9 cellular contexts compared by ENCODE assay signal in the genomic region with DNA sequence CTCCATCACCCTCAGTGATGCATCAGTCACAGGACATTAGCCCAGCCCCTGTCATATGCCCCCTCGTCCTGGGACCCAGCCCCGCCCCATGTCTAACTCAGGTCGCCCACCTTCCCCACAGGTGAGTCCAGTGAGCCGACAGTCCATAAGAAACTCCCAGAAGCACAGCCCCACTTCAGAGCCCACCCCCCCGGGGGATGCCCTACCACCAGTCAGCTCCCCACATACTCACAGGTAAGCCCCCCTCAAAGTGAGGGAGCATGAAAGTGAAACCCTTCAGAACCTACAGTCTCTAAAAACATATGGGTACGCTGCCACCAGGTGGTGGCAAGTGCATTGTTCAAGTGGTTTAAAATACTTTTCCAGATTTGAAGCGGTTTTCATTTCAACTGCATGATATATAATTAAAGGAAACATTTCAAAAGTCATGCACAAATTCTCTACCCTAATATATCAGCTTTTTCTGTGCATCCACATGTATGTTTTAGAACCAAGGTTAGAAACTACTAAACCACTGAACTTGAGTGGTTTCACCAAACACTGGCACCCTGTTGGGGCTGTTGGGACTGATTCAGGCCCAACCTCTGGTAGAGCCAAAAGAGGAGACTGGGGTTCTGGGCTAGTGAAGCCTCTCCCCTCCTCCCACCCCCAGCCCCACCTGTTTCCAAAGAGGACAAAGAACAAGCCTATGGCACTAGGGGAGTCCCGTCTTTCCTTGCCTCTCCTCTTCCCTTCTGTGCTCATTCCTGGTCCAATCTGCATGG. TPM values are rescaled to one million over a fixed set of nuclear protein-coding genes. Genes with fewer than 3 reads are reported as not detected.
DNase-seq lines count a peak whose midpoint lies in the region; ATAC-seq and TF ChIP-seq lines count a peak whose summit lies in the region.
"Had no signal": no experiment of that assay in that cellular context is flagged by ENCODE, and none has a peak within 500 bp of the region (broad histone marks: within the 10 kb centered on the region; RNA-seq: fewer than 3 reads in every experiment).

No MANE protein-coding gene starts in this region.

- no peaks in the 10 kb centered on the region for H3K36me3 ChIP-seq in CD8-positive, alpha-beta memory T cell (ENCODE audit: insufficient read depth, low read length)
- H3K36me3 ChIP-seq in HEK293 (ENCODE audit: control insufficient read depth in 2 of 2, insufficient read depth in 1 of 2, low read length in 2 of 2) (no peaks in the 10 kb centered on the region), left lung (peaks cover 0 to 12% of the 10 kb centered on the region in 2 donors), tibial nerve (peaks cover 0 to 19% (median 0%) of the 10 kb centered on the region in 3 donors)
- H3K36me3 ChIP-seq: SJSA1 had no signal

- peak overlapping the region; percentile 57 to 92 (median 84) for H3K4me3 Mint-ChIP-seq in CD8-positive, alpha-beta memory T cell
- peak overlapping the region in 1 of 5 experiments; percentile 65 for H3K4me3 Mint-ChIP-seq in brain

- peaks cover 7 to 41% (median 11%) of the 10 kb centered on the region in 3 donors for H3K4me1 Mint-ChIP-seq in CD8-positive, alpha-beta memory T cell
- H3K4me1 Mint-ChIP-seq in brain = peaks cover 8% of the 10 kb centered on the region

- H3K9me3 Mint-ChIP-seq in CD8-positive, alpha-beta memory T cell = no peaks in the 10 kb centered on the region
- H3K9me3 Mint-ChIP-seq in brain = peaks cover 0 to 2% (median 0%) of the 10 kb centered on the region in 5 experiments

- POLR2A ChIA-PET in CD8-positive, alpha-beta memory T cell (lab: Charles Lee) = interaction anchor here (0.6 to 1.7 kb wide), 4 partner anchors 9 to 83 kb away, joined by 3 to 4 read pairs (median 4); partner anchors contain the start of gene TMEM80
- POLR2A ChIA-PET in HEK293 (lab: Yijun Ruan, JAX) = interaction anchor here (0.6 to 3.2 kb wide), 5 partner anchors 11 to 43 kb away, joined by 3 to 16 read pairs (median 4); partner anchors contain the start of gene TMEM80

- peaks cover 7 to 22% of the 10 kb centered on the region in 2 donors for H3K27me3 Mint-ChIP-seq in CD8-positive, alpha-beta memory T cell
- H3K27me3 Mint-ChIP-seq in brain = peaks cover 65% of the 10 kb centered on the region

- no peak overlapping the region for H3K4me3 ChIP-seq in CD8-positive, alpha-beta memory T cell (ENCODE audit: low read length)
- H3K4me3 ChIP-seq in HEK293 (ENCODE audit: low read depth, low read length) (no peak overlapping the region), left lung (no peak overlapping the region), tibial nerve (no peak overlapping the region)
- H3K4me3 ChIP-seq: SJSA1 had no signal

- CTCF ChIA-PET in CD8-positive, alpha-beta memory T cell (lab: Charles Lee) = interaction anchor here (0.6 to 7.4 kb wide), 21 partner anchors 12 to 511 kb away, joined by 3 to 69 read pairs (median 4); partner anchors contain the start of genes DEAF1, LMNTD2 and TMEM80
- CTCF ChIA-PET in HEK293 (lab: Yijun Ruan, JAX) = interaction anchor here (0.5 to 3.8 kb wide), 18 partner anchors 8 to 272 kb away, joined by 3 to 28 read pairs (median 4); partner anchors contain the start of genes DEAF1, EPS8L2 and TMEM80

- peak overlapping the region in 6 of 8 donors; percentile 1 to 91 (median 77) for H3K27ac Mint-ChIP-seq in CD8-positive, alpha-beta memory T cell
- peak overlapping the region in 2 of 5 experiments; percentile 69 to 79 for H3K27ac Mint-ChIP-seq in brain

- peaks cover 37% of the 10 kb centered on the region for H3K4me1 ChIP-seq in CD8-positive, alpha-beta memory T cell (ENCODE audit: insufficient read depth, low read length)
- no peaks in the 10 kb centered on the region; the same call in 1 of the 2 replicates for H3K4me1 ChIP-seq in HEK293 (ENCODE audit: control insufficient read depth, insufficient read depth, low read length)
- H3K4me1 ChIP-seq in left lung = peaks cover 3 to 55% of the 10 kb centered on the region in 2 donors
- H3K4me1 ChIP-seq in tibial nerve = peaks cover 0 to 60% (median 38%) of the 10 kb centered on the region in 4 donors
- H3K4me1 ChIP-seq: SJSA1 had no signal

- intact Hi-C loops in left lung (cut with DNase I) = no loop called here

- peak in 1 of 2 donors; percentile 15 for TF ChIP-seq EP300 in tibial nerve (IDR thresholded peaks at IDR 0.05)

- no peaks in the 10 kb centered on the region for H3K36me3 Mint-ChIP-seq in CD8-positive, alpha-beta memory T cell
- H3K36me3 Mint-ChIP-seq in brain = no peaks in the 10 kb centered on the region

- peak in 3 of 5 donors; percentile 50 to 74 (median 69) for DNase-seq in CD8-positive, alpha-beta memory T cell
- DNase-seq in SHP77 treated with DMSO at 0.1 percent for 48 hours (lab: John Stamatoyannopoulos, UW) = peak; percentile 8
- no peak for DNase-seq in left lung
- peak in 1 of 2 donors; percentile 61 for DNase-seq in tibial nerve (ENCODE audit: low spot score in 2 of 2)

- H3K27ac ChIP-seq in CD8-positive, alpha-beta memory T cell (ENCODE audit: low read depth, low read length) = no peak overlapping the region
- no peak overlapping the region for H3K27ac ChIP-seq in HEK293 (ENCODE audit: extremely low read depth, low read depth, low read length)
- no peak overlapping the region for H3K27ac ChIP-seq in left lung
- H3K27ac ChIP-seq in tibial nerve = no peak overlapping the region
- H3K27ac ChIP-seq: SJSA1 had no signal

- H3K27me3 ChIP-seq in CD8-positive, alpha-beta memory T cell (ENCODE audit: insufficient read depth, low read length, poor library complexity, severe bottlenecking) = peaks cover 19% of the 10 kb centered on the region
- peaks cover 35 to 91% of the 10 kb centered on the region in 2 donors for H3K27me3 ChIP-seq in left lung
- H3K27me3 ChIP-seq in tibial nerve = peaks cover 0 to 50% of the 10 kb centered on the region in 2 donors

- TF ChIP-seq CTCF in HEK293 (tag by site-specific recombination; IDR thresholded peaks at IDR 0.05) (no peak), brain (conservative IDR thresholded peaks at IDR 0.05) (peak; percentile 46 to 54), left lung (IDR thresholded peaks at IDR 0.05) (peak; percentile 46 to 57), tibial nerve (IDR thresholded peaks at IDR 0.05) (peak; percentile 45 to 72 (median 58))

- no peak for TF ChIP-seq POLR2A in tibial nerve (IDR thresholded peaks at IDR 0.05)

- ATAC-seq in left lung (no peak), HG02840 (IDR thresholded peaks at IDR 0.05; ENCODE audit: low FRiP score, unreplicated experiment) (no peak), HG02588 (IDR thresholded peaks at IDR 0.05; ENCODE audit: unreplicated experiment) (no peak)

- 53 to 54% methylated on average over 3 to 8 of the region's 8 CpGs for WGBS in tibial nerve, 2 donors

- H3K9me3 ChIP-seq in CD8-positive, alpha-beta memory T cell (ENCODE audit: low read length) = no peaks in the 10 kb centered on the region
- H3K9me3 ChIP-seq in HEK293 (ENCODE audit: control insufficient read depth, insufficient read depth, low read depth, low read length) = no peaks in the 10 kb centered on the region
- no peaks in the 10 kb centered on the region for H3K9me3 ChIP-seq in left lung
- no peaks in the 10 kb centered on the region for H3K9me3 ChIP-seq in tibial nerve
- H3K9me3 ChIP-seq: SJSA1 had no signal

TF ChIP-seq in HEK293, 187 proteins besides CTCF, POLR2A, EP300 and RAD21:
- TF ChIP-seq ZNF324 (tag by site-specific recombination; IDR thresholded peaks at IDR 0.05) (no peak), ZNF391 (tag by site-specific recombination; IDR thresholded peaks at IDR 0.05; ENCODE audit: borderline replicate concordance, low read depth) (peak; percentile 100), ZNF571 (tag by site-specific recombination; IDR thresholded peaks at IDR 0.05) (no peak), ZFP3 (tag by site-specific recombination; IDR thresholded peaks at IDR 0.05; ENCODE audit: low read depth) (no peak), ZNF292 (tag by site-specific recombination; IDR thresholded peaks at IDR 0.05; ENCODE audit: borderline replicate concordance, low read depth) (no peak), ZNF654 (tag by site-specific recombination; IDR thresholded peaks at IDR 0.05; ENCODE audit: low read depth) (peak; percentile 57), ZNF560 (tag by site-specific recombination; IDR thresholded peaks at IDR 0.05; ENCODE audit: borderline replicate concordance) (no peak), ZEB2 (tag by site-specific recombination; IDR thresholded peaks at IDR 0.05) (0 out of 2 replicates have a peak, but pooled peaks have one; percentile 27), SETDB1 (IDR thresholded peaks at IDR 0.05; ENCODE audit: insufficient read length, low read length) (no peak)

RNA-seq across cellular contexts. Expression of gene EPS8L2, which starts 17.3 kb away (rescaled TPM):
- total RNA-seq in CD8-positive, alpha-beta memory T cell = 1 to 10 TPM; 7.0 to 7.8 TPM
- 22.9 TPM for polyA plus RNA-seq in CD8-positive, alpha-beta memory T cell
- polyA plus RNA-seq in brain (ENCODE audit: insufficient read depth, low read depth, low replicate concordance) = 9.5 TPM
- total RNA-seq in left lung (100 to 1,000 TPM; 114 to 190 TPM), tibial nerve (10 to 100 TPM; 29.1 to 48.0 (median 32.7) TPM)
- total RNA-seq: SJSA1 had no signal

RNA-seq across cellular contexts. Expression of gene TALDO1, which starts 24.0 kb away (rescaled TPM):
- 100 to 1,000 TPM; 245 to 246 TPM for total RNA-seq in CD8-positive, alpha-beta memory T cell
- 184 TPM for polyA plus RNA-seq in CD8-positive, alpha-beta memory T cell
- 182 TPM for polyA plus RNA-seq in brain (ENCODE audit: insufficient read depth, low read depth, low replicate concordance)
- total RNA-seq in left lung (100 to 1,000 TPM; 206 to 322 TPM), tibial nerve (100 to 1,000 TPM; 203 to 323 (median 241) TPM)

RNA-seq across cellular contexts. Expression of gene TMEM80, which starts 27.7 kb away (rescaled TPM):
- 10 to 100 TPM; 10.3 to 13.4 TPM for total RNA-seq in CD8-positive, alpha-beta memory T cell
- 27.8 TPM for polyA plus RNA-seq in CD8-positive, alpha-beta memory T cell
- 15.6 TPM for polyA plus RNA-seq in brain (ENCODE audit: insufficient read depth, low read depth, low replicate concordance)
- 10 to 100 TPM; 23.6 to 25.2 TPM for total RNA-seq in left lung
- 10 to 100 TPM; 15.3 to 43.9 (median 38.1) TPM for total RNA-seq in tibial nerve

RNA-seq across cellular contexts. Expression of gene DEAF1, which starts 28.3 kb away (rescaled TPM):
- total RNA-seq in CD8-positive, alpha-beta memory T cell = 10 to 100 TPM; 52.1 to 54.6 TPM
- 36.3 TPM for polyA plus RNA-seq in CD8-positive, alpha-beta memory T cell
- 88.5 TPM for polyA plus RNA-seq in brain (ENCODE audit: insufficient read depth, low read depth, low replicate concordance)
- total RNA-seq in left lung (10 to 100 TPM; 28.3 to 28.6 TPM), tibial nerve (10 to 100 TPM; 31.6 to 54.3 (median 41.2) TPM)

RNA-seq across cellular contexts. Expression of gene GATD1, which starts 54.0 kb away (rescaled TPM):
- total RNA-seq in CD8-positive, alpha-beta memory T cell = 10 to 100 TPM; 53.0 to 56.3 TPM
- 12.9 TPM for polyA plus RNA-seq in CD8-positive, alpha-beta memory T cell
- 44.6 TPM for polyA plus RNA-seq in brain (ENCODE audit: insufficient read depth, low read depth, low replicate concordance)
- total RNA-seq in left lung (10 to 100 TPM; 57.9 to 63.7 TPM), tibial nerve (10 to 100 TPM; 22.1 to 41.4 (median 27.3) TPM)

Comparison
In these comparisons a context has a peak if more than half of its experiments do, and no peak if none do; other contexts are left out.
1. DNase-seq: peak in CD8-positive, alpha-beta memory T cell (3 of 5) and SHP77 treated with DMSO at 0.1 percent for 48 hours (single experiment); none in left lung (0 of 2).